ENCODE assay signal across 9 cellular contexts in the genomic region with DNA sequence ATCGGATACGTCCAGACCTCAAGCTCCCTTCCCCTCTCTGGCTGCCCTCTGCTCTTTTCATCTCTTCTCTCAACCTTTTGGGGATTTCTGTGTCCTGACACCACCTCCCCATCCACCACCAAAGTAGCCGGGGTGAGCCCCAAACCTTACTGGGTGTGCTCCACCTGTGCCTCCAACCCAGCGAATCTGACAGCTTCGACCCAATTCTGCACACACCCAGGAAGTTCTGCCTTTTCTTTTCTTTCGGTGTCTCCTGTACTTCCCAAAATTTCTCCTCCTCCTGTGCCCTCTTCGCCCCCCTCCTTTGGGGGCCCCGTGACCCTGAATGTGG. TPM values are rescaled to one million over a fixed set of nuclear protein-coding genes. Genes with fewer than 3 reads are reported as not detected.
A peak's percentile ranks its signal among the peaks of the same experiment; 100 is the strongest.
DNase-seq lines count a peak whose midpoint lies in the region; ATAC-seq and TF ChIP-seq lines count a peak whose summit lies in the region.
"Had no signal": no experiment of that assay in that cellular context is flagged by ENCODE, and none has a peak within 500 bp of the region (broad histone marks: within the 10 kb centered on the region; RNA-seq: fewer than 3 reads in every experiment).

No MANE protein-coding gene starts in this region.

- H3K9me3 Mint-ChIP-seq in CD8-positive, alpha-beta memory T cell: no peaks in the 10 kb centered on the region

- H3K9me3 ChIP-seq in CD8-positive, alpha-beta memory T cell (ENCODE audit: low read length): no peaks in the 10 kb centered on the region
- H3K9me3 ChIP-seq in SJCRH30 (replicated peaks) (no peaks in the 10 kb centered on the region), esophagus muscularis mucosa (no peaks in the 10 kb centered on the region), ovary (no peaks in the 10 kb centered on the region)

- no peaks in the 10 kb centered on the region for H3K27me3 Mint-ChIP-seq in CD8-positive, alpha-beta memory T cell

- ATAC-seq in GM18511 (IDR thresholded peaks at IDR 0.05; ENCODE audit: unreplicated experiment): no peak

- no peak for TF ChIP-seq POLR2A in esophagus muscularis mucosa (IDR thresholded peaks at IDR 0.05; ENCODE audit: low read depth)
- no peak for TF ChIP-seq POLR2A in ovary (IDR thresholded peaks at IDR 0.05)

- POLR2A ChIA-PET in CD8-positive, alpha-beta memory T cell (lab: Charles Lee): interaction anchor here (1.3 to 3.0 kb wide), 3 partner anchors 16 to 32 kb away, joined by 4 to 21 read pairs (median 4); partner anchors contain the start of genes ACAP1 and NEURL4

- peaks cover 7% of the 10 kb centered on the region for H3K36me3 ChIP-seq in CD8-positive, alpha-beta memory T cell (ENCODE audit: insufficient read depth, low read length)
- H3K36me3 ChIP-seq in SJCRH30 (no peaks in the 10 kb centered on the region), esophagus muscularis mucosa (no peaks in the 10 kb centered on the region), ovary (no peaks in the 10 kb centered on the region)

- H3K27me3 ChIP-seq in CD8-positive, alpha-beta memory T cell (ENCODE audit: insufficient read depth, low read length, poor library complexity, severe bottlenecking): no peaks in the 10 kb centered on the region
- H3K27me3 ChIP-seq in SJCRH30 (no peaks in the 10 kb centered on the region), esophagus muscularis mucosa (no peaks in the 10 kb centered on the region), ovary (no peaks in the 10 kb centered on the region)

- 23% methylated on average over 8 of the region's 8 CpGs for WGBS in esophagus muscularis mucosa
- WGBS in ovary, 3 donors: 25 to 32% (median 27%) methylated on average over 8 of the region's 8 CpGs

- peak overlapping the region; percentile 90 to 98 (median 96) for H3K27ac Mint-ChIP-seq in CD8-positive, alpha-beta memory T cell

- peak in 1 of 5 donors; percentile 10 for DNase-seq in CD8-positive, alpha-beta memory T cell
- DNase-seq in SJCRH30: no peak
- DNase-seq in esophagus muscularis mucosa (ENCODE audit: extremely low spot score): no peak
- DNase-seq in ovary: no peak
- no peak for DNase-seq in GM20000 (ENCODE audit: low spot score)
- no peak for DNase-seq in DMS53 treated with DMSO at 0.1 percent for 48 hours (lab: John Stamatoyannopoulos, UW; ENCODE audit: unreplicated experiment)
- no peak for DNase-seq in HuH-7 (ENCODE audit: low spot score)

- H3K4me1 Mint-ChIP-seq in CD8-positive, alpha-beta memory T cell: peaks cover 32 to 61% (median 34%) of the 10 kb centered on the region in 3 donors

- peak overlapping the region; percentile 52 for H3K4me3 ChIP-seq in CD8-positive, alpha-beta memory T cell (ENCODE audit: low read length)
- H3K4me3 ChIP-seq in SJCRH30 (peak overlapping the region; percentile 62), esophagus muscularis mucosa (peak overlapping the region; percentile 86 to 98 (median 90)), ovary (peak overlapping the region; percentile 64)

- intact Hi-C loops in esophagus muscularis mucosa (cut with DNase I) (loop anchor here (5.0 kb wide), 1 partner anchor 50 kb away; the partner anchor contains the start of gene TMEM256), ovary (cut with DNase I) (loop anchor here in 3 of 4 donors (2.0 to 10.0 kb wide), 5 partner anchors 82 to 212 kb away; partner anchors contain the start of genes FGF11 (in 2 of the 3), SENP3 (in 2 of the 3), TMEM102 (in 2 of the 3) and POLR2A (in 1 of the 3))

- peaks cover 0 to 27% (median under 1%) of the 10 kb centered on the region in 3 donors for H3K36me3 Mint-ChIP-seq in CD8-positive, alpha-beta memory T cell

- CTCF ChIA-PET in CD8-positive, alpha-beta memory T cell (lab: Charles Lee): interaction anchor here (0.6 to 5.3 kb wide), 6 partner anchors 8 to 236 kb away, joined by 3 to 46 read pairs (median 3); partner anchors contain the start of genes ACAP1 and SENP3

- peak overlapping the region; percentile 64 for H3K27ac ChIP-seq in CD8-positive, alpha-beta memory T cell (ENCODE audit: low read depth, low read length)
- no peak overlapping the region; the same call in 1 of the 2 replicates for H3K27ac ChIP-seq in SJCRH30
- peak overlapping the region; percentile 98 to 100 (median 99) for H3K27ac ChIP-seq in esophagus muscularis mucosa (replicated peaks in 1 of 4)
- peak overlapping the region; percentile 89 to 96 for H3K27ac ChIP-seq in ovary

- no peak for TF ChIP-seq EP300 in esophagus muscularis mucosa (IDR thresholded peaks at IDR 0.05)
- TF ChIP-seq EP300 in ovary (IDR thresholded peaks at IDR 0.05): no peak

- H3K4me3 Mint-ChIP-seq in CD8-positive, alpha-beta memory T cell: peak overlapping the region; percentile 74 to 93 (median 87)

- peaks cover 30% of the 10 kb centered on the region for H3K4me1 ChIP-seq in CD8-positive, alpha-beta memory T cell (ENCODE audit: insufficient read depth, low read length)
- H3K4me1 ChIP-seq in SJCRH30 (peaks cover 12% of the 10 kb centered on the region; the same call in 1 of the 2 replicates), esophagus muscularis mucosa (peaks cover 24 to 77% (median 71%) of the 10 kb centered on the region in 4 donors), ovary (ENCODE audit: insufficient read depth) (peaks cover 20% of the 10 kb centered on the region)

- TF ChIP-seq CTCF in esophagus muscularis mucosa (IDR thresholded peaks at IDR 0.05) (no peak), ovary (IDR thresholded peaks at IDR 0.05) (no peak), GM20000 (IDR thresholded peaks at IDR 0.05; ENCODE audit: extremely low read depth, missing control alignments) (no peak)

RNA-seq across cellular contexts. Expression of gene KCTD11, which starts 0.6 kb away (rescaled TPM):
- 1 to 10 TPM; 4.6 to 5.1 TPM for total RNA-seq in CD8-positive, alpha-beta memory T cell
- polyA plus RNA-seq in CD8-positive, alpha-beta memory T cell: 1.9 TPM
- 1.7 and 2.6 TPM in 2 replicates for total RNA-seq in SJCRH30 (2014; rRNA removed; shearing (Covaris generic))
- total RNA-seq in esophagus muscularis mucosa (10 to 100 TPM in 2 of 4 donors, 1 to 10 TPM in 2; 9.1 to 18.2 (median 13.3) TPM), ovary (10 to 100 TPM in 5 of 7 donors, 1 to 10 TPM in 2; 5.1 to 12.9 (median 10.5) TPM)
- polyA plus RNA-seq in ovary: 10 to 100 TPM; 10.4 to 12.5 TPM

RNA-seq across cellular contexts. Expression of gene TMEM95, which starts 2.4 kb away (rescaled TPM):
- not detected for total RNA-seq in CD8-positive, alpha-beta memory T cell
- polyA plus RNA-seq in CD8-positive, alpha-beta memory T cell: not detected
- not detected in 2 replicates for total RNA-seq in SJCRH30 (2014; rRNA removed; shearing (Covaris generic))
- total RNA-seq in esophagus muscularis mucosa (under 1 TPM in 1 of 4 donors, not detected in 3; 0.42 TPM), ovary (not detected)
- polyA plus RNA-seq in ovary: not detected
- total RNA-seq: RPMI7951 had no signal

RNA-seq across cellular contexts. Expression of gene ACAP1, which starts 16.2 kb away (rescaled TPM):
- 100 to 1,000 TPM; 216 to 225 TPM for total RNA-seq in CD8-positive, alpha-beta memory T cell
- polyA plus RNA-seq in CD8-positive, alpha-beta memory T cell: 274 TPM
- total RNA-seq in SJCRH30 (2014; rRNA removed; shearing (Covaris generic)): 0.20 and 0.67 TPM in 2 replicates
- 10 to 100 TPM in 1 of 4 donors, 1 to 10 TPM in 3; 2.1 to 11.4 (median 4.6) TPM for total RNA-seq in esophagus muscularis mucosa
- 1 to 10 TPM; 1.9 to 9.4 (median 5.5) TPM for total RNA-seq in ovary
- polyA plus RNA-seq in ovary: 1 to 10 TPM; 2.2 to 5.8 TPM

RNA-seq across cellular contexts. Expression of gene NEURL4, which starts 23.4 kb away (rescaled TPM):
- total RNA-seq in CD8-positive, alpha-beta memory T cell: 10 to 100 TPM; 60.1 to 60.7 TPM
- 2.7 TPM for polyA plus RNA-seq in CD8-positive, alpha-beta memory T cell
- 18.7 and 19.7 TPM in 2 replicates for total RNA-seq in SJCRH30 (2014; rRNA removed; shearing (Covaris generic))
- 10 to 100 TPM; 13.9 to 27.0 (median 20.6) TPM for total RNA-seq in esophagus muscularis mucosa
- total RNA-seq in ovary: 10 to 100 TPM; 11.2 to 48.0 (median 41.6) TPM
- 10 to 100 TPM in 1 of 2 donors, 1 to 10 TPM in 1; 9.6 to 32.8 TPM for polyA plus RNA-seq in ovary

RNA-seq across cellular contexts. Expression of gene TNK1, which starts 28.4 kb away (rescaled TPM):
- 1 to 10 TPM; 4.4 to 5.8 TPM for total RNA-seq in CD8-positive, alpha-beta memory T cell
- 3.1 TPM for polyA plus RNA-seq in CD8-positive, alpha-beta memory T cell
- total RNA-seq in SJCRH30 (2014; rRNA removed; shearing (Covaris generic)): not detected in 2 replicates
- total RNA-seq in esophagus muscularis mucosa (1 to 10 TPM; 2.9 to 7.5 (median 5.6) TPM), ovary (1 to 10 TPM; 5.0 to 8.3 (median 6.4) TPM)
- polyA plus RNA-seq in ovary: 1 to 10 TPM in 1 of 2 donors, under 1 TPM in 1; 0.85 to 3.6 TPM

Comparison
In these comparisons a context has a peak if more than half of its experiments do, and no peak if none do; other contexts are left out.
1. RNA of gene ACAP1, which starts 16.2 kb away (total RNA-seq): 216 to 225 TPM in CD8-positive, alpha-beta memory T cell; 1.9 to 9.4 TPM in ovary, 2.1 to 11.4 TPM in esophagus muscularis mucosa and 0.20 to 0.67 TPM in SJCRH30; every median in the first group is over 10 times any median in the second.
2. Peak in every context shown above with its lines, with median percentiles within 50 percentile points of each other: H3K4me3 ChIP-seq.